18 cellular contexts compared by ENCODE assay signal in the genomic region with DNA sequence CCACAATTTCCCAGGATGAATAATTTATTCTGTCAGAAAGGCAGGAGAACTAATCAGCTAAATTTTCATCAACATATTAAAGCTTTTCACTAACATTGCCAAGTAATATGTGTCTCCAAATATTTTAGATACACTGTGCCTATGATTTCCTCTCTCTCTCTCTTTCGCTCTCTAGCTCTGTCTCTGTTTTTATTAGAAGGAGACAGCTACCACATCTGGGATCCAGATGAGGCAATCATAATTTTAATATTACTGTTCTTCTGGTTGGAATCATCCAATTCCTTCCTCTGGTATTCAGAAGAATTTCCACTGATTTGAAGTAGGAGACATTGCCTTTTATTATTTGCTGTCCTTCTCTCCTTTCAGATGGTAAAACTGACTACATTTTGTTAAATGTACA. TPM values are rescaled to one million over a fixed set of nuclear protein-coding genes. Genes with fewer than 3 reads are reported as not detected.
DNase-seq lines count a peak whose midpoint lies in the region; ATAC-seq lines count a peak whose summit lies in the region.
"Had no signal": no experiment of that assay in that cellular context is flagged by ENCODE, and none has a peak within 500 bp of the region (broad histone marks: within the 10 kb centered on the region; RNA-seq: fewer than 3 reads in every experiment).

No MANE protein-coding gene starts in this region.

- H3K4me3 Mint-ChIP-seq in activated CD8-positive, alpha-beta memory T cell treated with anti-CD3 and anti-CD28 coated beads, Interleukin-2, amount 10 ng/mL, durations not matched to agents 7 days and 5 days = no peak overlapping the region
- H3K4me3 Mint-ChIP-seq: CD4-positive, alpha-beta memory T cell had no signal

- 76% methylated on average over 1 of the region's 1 CpG for WGBS in right cardiac atrium
- WGBS in aorta, 2 donors = 38 to 52% methylated on average over 1 of the region's 1 CpG

- intact Hi-C loops in Right ventricle myocardium superior (cut with DNase I) = no loop called here
- intact Hi-C loops in right cardiac atrium (cut with DNase I) = no loop called here
- intact Hi-C loops in aorta (cut with DNase I) = no loop called here

- no peak overlapping the region for H3K4me3 ChIP-seq in right cardiac atrium (ENCODE audit: low read length)
- H3K4me3 ChIP-seq in SK-N-MC = peak overlapping the region; percentile 49
- H3K4me3 ChIP-seq in aorta (ENCODE audit: low read length in 2 of 2) = no peak overlapping the region
- H3K4me3 ChIP-seq: BLaER1, SJSA1 had no signal

- no peaks in the 10 kb centered on the region for H3K36me3 Mint-ChIP-seq in activated CD8-positive, alpha-beta memory T cell treated with anti-CD3 and anti-CD28 coated beads, Interleukin-2, amount 10 ng/mL, durations not matched to agents 7 days and 5 days

- no peak for DNase-seq in Right ventricle myocardium superior
- DNase-seq in right cardiac atrium = no peak
- DNase-seq in SK-N-MC (ENCODE audit: low read depth, low spot score) = peak; percentile 35
- DNase-seq in fibroblast of peridontal ligament (ENCODE audit: extremely low read depth) = peak; percentile 33
- no peak for DNase-seq in aorta
- DNase-seq in activated CD4-positive, alpha-beta T cell treated with anti-CD3 and anti-CD28 coated beads, Interleukin-2, amount 50 U/mL, for 4 hours = no peak
- DNase-seq in NCI-H226 = no peak
- no peak for DNase-seq in activated CD8-positive, alpha-beta memory T cell treated with anti-CD3 and anti-CD28 coated beads, Interleukin-2, amount 10 ng/mL, durations not matched to agents 7 days and 5 days
- DNase-seq: CD4-positive, alpha-beta memory T cell; H7; NCI-H1417; NCI-H187 treated with DMSO at 0.1 percent for 48 hours; NCI-H345; NCI-H524 treated with DMSO at 0.1 percent for 48 hours; PC-3 had no signal

- ATAC-seq in Right ventricle myocardium superior (ENCODE audit: poor library complexity) (peak; percentile 48), right cardiac atrium (no peak), aorta (ENCODE audit: low FRiP score) (peak; percentile 68)
- ATAC-seq in activated CD8-positive, alpha-beta memory T cell treated with anti-CD3 and anti-CD28 coated beads, Interleukin-2, amount 10 ng/mL, durations not matched to agents 7 days and 5 days = no peak
- ATAC-seq: PC-3 had no signal

- H3K27me3 Mint-ChIP-seq in activated CD8-positive, alpha-beta memory T cell treated with anti-CD3 and anti-CD28 coated beads, Interleukin-2, amount 10 ng/mL, durations not matched to agents 7 days and 5 days = peaks cover 13% of the 10 kb centered on the region

- H3K4me1 Mint-ChIP-seq in activated CD8-positive, alpha-beta memory T cell treated with anti-CD3 and anti-CD28 coated beads, Interleukin-2, amount 10 ng/mL, durations not matched to agents 7 days and 5 days = no peaks in the 10 kb centered on the region
- H3K4me1 Mint-ChIP-seq: CD4-positive, alpha-beta memory T cell had no signal

- H3K9ac ChIP-seq in SK-N-MC (ENCODE audit: insufficient read length) = no peak overlapping the region
- H3K9ac ChIP-seq: BLaER1, KMS-11 had no signal

- CTCF ChIA-PET in activated CD8-positive, alpha-beta memory T cell treated with anti-CD3 and anti-CD28 coated beads, Interleukin-2, amount 10 ng/mL, durations not matched to agents 7 days and 5 days (lab: Charles Lee) = no interaction called here

- no peaks in the 10 kb centered on the region for H3K9me3 Mint-ChIP-seq in activated CD8-positive, alpha-beta memory T cell treated with anti-CD3 and anti-CD28 coated beads, Interleukin-2, amount 10 ng/mL, durations not matched to agents 7 days and 5 days (ENCODE audit: low read depth)
- H3K9me3 Mint-ChIP-seq: CD4-positive, alpha-beta memory T cell had no signal

- H3K9me3 ChIP-seq in right cardiac atrium (ENCODE audit: control insufficient read depth, low read length) = no peaks in the 10 kb centered on the region
- no peaks in the 10 kb centered on the region for H3K9me3 ChIP-seq in SK-N-MC (ENCODE audit: low read depth, low read length)
- H3K9me3 ChIP-seq in aorta (ENCODE audit: control insufficient read depth, low read length) = no peaks in the 10 kb centered on the region
- H3K9me3 ChIP-seq: BLaER1, SJSA1 had no signal

- no peaks in the 10 kb centered on the region for H3K27me3 ChIP-seq in right cardiac atrium (ENCODE audit: control insufficient read depth, insufficient read depth)
- no peaks in the 10 kb centered on the region for H3K27me3 ChIP-seq in aorta (ENCODE audit: control insufficient read depth in 1 of 2, insufficient read depth in 2 of 2, low read length in 1 of 2)
- H3K27me3 ChIP-seq: BLaER1, SJSA1 had no signal

- H3K27ac Mint-ChIP-seq in activated CD8-positive, alpha-beta memory T cell treated with anti-CD3 and anti-CD28 coated beads, Interleukin-2, amount 10 ng/mL, durations not matched to agents 7 days and 5 days = no peak overlapping the region
- H3K27ac Mint-ChIP-seq: CD4-positive, alpha-beta memory T cell had no signal

- H3K36me3 ChIP-seq in SK-N-MC (ENCODE audit: insufficient read depth, low read length) = no peaks in the 10 kb centered on the region
- H3K36me3 ChIP-seq in aorta (ENCODE audit: control insufficient read depth in 1 of 2, insufficient read depth in 2 of 2, low read length in 1 of 2) = no peaks in the 10 kb centered on the region
- H3K36me3 ChIP-seq: BLaER1, SJSA1 had no signal

- no peak overlapping the region for H3K27ac ChIP-seq in right cardiac atrium (ENCODE audit: low read length)
- peak overlapping the region; percentile 90 for H3K27ac ChIP-seq in SK-N-MC
- H3K27ac ChIP-seq in aorta (ENCODE audit: low read depth in 1 of 2, low read length in 2 of 2) = no peak overlapping the region
- H3K27ac ChIP-seq: BLaER1, KMS-11, SJSA1 had no signal

- H3K4me1 ChIP-seq in right cardiac atrium (ENCODE audit: control insufficient read depth, insufficient read depth, low read length) (no peaks in the 10 kb centered on the region), aorta (ENCODE audit: control insufficient read depth in 1 of 2, insufficient read depth in 2 of 2, low read length in 2 of 2) (peaks cover 1 to 2% of the 10 kb centered on the region in 2 donors)
- H3K4me1 ChIP-seq: BLaER1 had no signal

RNA-seq across cellular contexts. Expression of a gene that starts 21.7 kb away (rescaled TPM):
- total RNA-seq in Right ventricle myocardium superior (21.1 TPM), right cardiac atrium (10 to 100 TPM; 28.4 to 31.7 (median 30.8) TPM), aorta (10 to 100 TPM; 64.4 to 90.8 TPM)
- polyA plus RNA-seq in right cardiac atrium (11.7 TPM), aorta (10 to 100 TPM; 15.0 to 25.7 TPM)
- 10 to 100 TPM; 20.0 to 22.2 TPM for total RNA-seq in activated CD8-positive, alpha-beta memory T cell treated with anti-CD3 and anti-CD28 coated beads, Interleukin-2, amount 10 ng/mL, durations not matched to agents 7 days and 5 days

Comparison
In these comparisons a context has a peak if more than half of its experiments do, and no peak if none do; other contexts are left out.
1. ATAC-seq: peak in Right ventricle myocardium superior (single experiment) and aorta (single experiment); none in right cardiac atrium (0 of 2) and activated CD8-positive, alpha-beta memory T cell treated with anti-CD3 and anti-CD28 coated beads, Interleukin-2, amount 10 ng/mL, durations not matched to agents 7 days and 5 days (single experiment).
2. DNase-seq: peak in SK-N-MC (single experiment) and fibroblast of peridontal ligament (single experiment); none in Right ventricle myocardium superior (single experiment), right cardiac atrium (0 of 3), aorta (0 of 2), activated CD4-positive, alpha-beta T cell treated with anti-CD3 and anti-CD28 coated beads, Interleukin-2, amount 50 U/mL, for 4 hours (0 of 2), NCI-H226 (single experiment) and activated CD8-positive, alpha-beta memory T cell treated with anti-CD3 and anti-CD28 coated beads, Interleukin-2, amount 10 ng/mL, durations not matched to agents 7 days and 5 days (single experiment).